In genomic region chr11:78418584-78419211, GRCh38 we compare ENCODE assay signal across 8 cellular contexts. TPM values are rescaled to one million over a fixed set of nuclear protein-coding genes. Genes with fewer than 3 reads are reported as not detected.
DNase-seq lines count a peak whose midpoint lies in the region; TF ChIP-seq lines count a peak whose summit lies in the region.

No MANE protein-coding gene starts in this region.

- peak overlapping the region; percentile 92 for H3K4me2 ChIP-seq in smooth muscle cell

- peaks cover 27% of the 10 kb centered on the region for H3K79me2 ChIP-seq in smooth muscle cell (ENCODE audit: low read depth)

- peaks cover 22% of the 10 kb centered on the region for H3K36me3 Mint-ChIP-seq in T-helper 2 cell treated with Interferon-gamma antibody and Interleukin-4, amounts not matched to agents 5 μg/mL and 100 μg/mL, for 36 hours (ENCODE audit: low read depth)

- WGBS in smooth muscle cell (ENCODE audit: low lambda C conversion rate), result 37% methylated on average over 11 of the region's 11 CpGs
- WGBS in lower leg skin, 2 donors, result 31 to 33% methylated on average over 11 of the region's 11 CpGs

- H3K4me1 Mint-ChIP-seq in T-helper 2 cell treated with Interferon-gamma antibody and Interleukin-4, amounts not matched to agents 5 μg/mL and 100 μg/mL, for 36 hours (ENCODE audit: low read depth), result peaks cover 53% of the 10 kb centered on the region

- intact Hi-C loops in posterior cingulate gyrus (cut with DNase I), result loop anchor here (5.0 kb wide), 2 partner anchors 66 to 154 kb away; partner anchors contain the start of gene NARS2
- intact Hi-C loops in lower leg skin (cut with DNase I; ENCODE audit: low total_unique reads), result loop anchor here (10.0 kb wide), 1 partner anchor 146 kb away; no protein-coding TSS in a partner anchor

- DNase-seq in NCI-H1092 treated with DMSO at 0.1 percent for 48 hours (lab: John Stamatoyannopoulos, UW) (peak; percentile 42), NCI-H1092 (lab: John Stamatoyannopoulos, UW) (no peak), globus pallidus (ENCODE audit: low spot score) (peak; percentile 54), smooth muscle cell (lab: John Stamatoyannopoulos, UW; ENCODE audit: unreplicated experiment) (no peak), posterior cingulate gyrus (no peak), lower leg skin (ENCODE audit: low spot score in 2 of 2) (no peak)
- no peak for DNase-seq in T-helper 2 cell treated with Interferon-gamma antibody and Interleukin-4, amounts not matched to agents 5 μg/mL and 100 μg/mL, for 36 hours (ENCODE audit: low spot score)
- DNase-seq in stimulated activated CD4-positive, alpha-beta T cell treated with anti-CD3 and anti-CD28 coated beads, Interleukin-4, amount 100 ng/mL, for 24 hours, result no peak

- peak overlapping the region; percentile 25 for H2AFZ ChIP-seq in smooth muscle cell (ENCODE audit: low read depth)

- H3K36me3 ChIP-seq in smooth muscle cell (ENCODE audit: low read depth), result no peaks in the 10 kb centered on the region

- TF ChIP-seq CTCF in smooth muscle cell (IDR thresholded peaks at IDR 0.05; ENCODE audit: borderline replicate concordance, insufficient read depth, poor library complexity, severe bottlenecking) (no peak), lower leg skin (IDR thresholded peaks at IDR 0.05) (no peak)

- TF ChIP-seq POLR2A in lower leg skin (IDR thresholded peaks at IDR 0.05), result no peak

- H3K27me3 Mint-ChIP-seq in T-helper 2 cell treated with Interferon-gamma antibody and Interleukin-4, amounts not matched to agents 5 μg/mL and 100 μg/mL, for 36 hours (ENCODE audit: low read depth), result no peaks in the 10 kb centered on the region

- H3K4me3 ChIP-seq in smooth muscle cell, result peak overlapping the region; percentile 70
- no peak overlapping the region for H3K4me3 ChIP-seq in lower leg skin (ENCODE audit: low read depth, poor library complexity, severe bottlenecking)

- peak overlapping the region; percentile 91 for H3K27ac Mint-ChIP-seq in T-helper 2 cell treated with Interferon-gamma antibody and Interleukin-4, amounts not matched to agents 5 μg/mL and 100 μg/mL, for 36 hours

- no peaks in the 10 kb centered on the region for H3K9me3 ChIP-seq in smooth muscle cell (replicated peaks; ENCODE audit: low read depth)

- peak overlapping the region; percentile 85 for H3K27ac ChIP-seq in smooth muscle cell (ENCODE audit: low read depth)

- H3K4me3 Mint-ChIP-seq in T-helper 2 cell treated with Interferon-gamma antibody and Interleukin-4, amounts not matched to agents 5 μg/mL and 100 μg/mL, for 36 hours, result peak overlapping the region; percentile 91

- peaks cover 24% of the 10 kb centered on the region for H3K4me1 ChIP-seq in smooth muscle cell (ENCODE audit: low read depth)

- peak overlapping the region; percentile 92 for H3K9ac ChIP-seq in smooth muscle cell (ENCODE audit: low read depth)

- peaks cover 15% of the 10 kb centered on the region for H3F3A ChIP-seq in smooth muscle cell (ENCODE audit: low read depth)

- no peaks in the 10 kb centered on the region for H4K20me1 ChIP-seq in smooth muscle cell (ENCODE audit: low read depth)

- no peaks in the 10 kb centered on the region for H3K27me3 ChIP-seq in smooth muscle cell (ENCODE audit: low read depth)

- no peaks in the 10 kb centered on the region for H3K9me3 Mint-ChIP-seq in T-helper 2 cell treated with Interferon-gamma antibody and Interleukin-4, amounts not matched to agents 5 μg/mL and 100 μg/mL, for 36 hours

RNA-seq across cellular contexts. Expression of gene GAB2, which starts 1.1 kb away (rescaled TPM):
- 9.7 and 15.0 TPM in 2 replicates for total RNA-seq in smooth muscle cell
- polyA plus RNA-seq in smooth muscle cell, result 4.2 and 7.7 TPM in 2 replicates
- total RNA-seq in lower leg skin, result 10 to 100 TPM; 22.5 to 32.8 (median 30.1) TPM

Comparison
In these comparisons a context has a peak if more than half of its experiments do, and no peak if none do; other contexts are left out.
1. DNase-seq: peak in NCI-H1092 treated with DMSO at 0.1 percent for 48 hours (single experiment) and globus pallidus (single experiment); none in NCI-H1092 (single experiment), T-helper 2 cell treated with Interferon-gamma antibody and Interleukin-4, amounts not matched to agents 5 μg/mL and 100 μg/mL, for 36 hours (single experiment), smooth muscle cell (single experiment), stimulated activated CD4-positive, alpha-beta T cell treated with anti-CD3 and anti-CD28 coated beads, Interleukin-4, amount 100 ng/mL, for 24 hours (single experiment), posterior cingulate gyrus (0 of 10) and lower leg skin (0 of 2).